Comparison of ENCODE assay signal across 8 cellular contexts in genomic region chr1:65067491-65068201, GRCh38.
DNase-seq lines count a peak whose midpoint lies in the region; ATAC-seq and TF ChIP-seq lines count a peak whose summit lies in the region.

No MANE protein-coding gene starts in this region.

- no peak overlapping the region for H2BK5ac ChIP-seq in mesenchymal stem cell (ENCODE audit: low read depth, low read length, poor library complexity, severe bottlenecking)

- peaks cover 2% of the 10 kb centered on the region for H3K79me1 ChIP-seq in mesenchymal stem cell (replicated peaks; ENCODE audit: low read length, poor library complexity, severe bottlenecking)

- no peak overlapping the region for H2AK5ac ChIP-seq in mesenchymal stem cell (ENCODE audit: low read length, severe bottlenecking)

- H3K23ac ChIP-seq in mesenchymal stem cell (ENCODE audit: low read length in 2 of 2) = peak overlapping the region in 1 of 2 experiments; percentile 37

- H2BK12ac ChIP-seq in mesenchymal stem cell (ENCODE audit: low read length in 2 of 2) = peak overlapping the region in 1 of 2 experiments; percentile 34

- H2BK15ac ChIP-seq in mesenchymal stem cell (ENCODE audit: low read depth, poor library complexity, severe bottlenecking) = no peak overlapping the region

- TF ChIP-seq CTCF in AG04449 (IDR thresholded peaks at IDR 0.05; ENCODE audit: insufficient read depth, low read length, missing control alignments) = no peak

- ATAC-seq in GM18907 (IDR thresholded peaks at IDR 0.05; ENCODE audit: unreplicated experiment) = peak; percentile 43

- no peaks in the 10 kb centered on the region for H3K9me3 ChIP-seq in mesenchymal stem cell (ENCODE audit: control insufficient read depth, low read length)

- peak overlapping the region; percentile 75 to 80 for H3K4ac ChIP-seq in mesenchymal stem cell (ENCODE audit: low read depth in 1 of 2, low read length in 2 of 2)

- peak overlapping the region; percentile 69 for H3K4me2 ChIP-seq in mesenchymal stem cell (ENCODE audit: low read length, poor library complexity, severe bottlenecking)

- H3K27me3 ChIP-seq in mesenchymal stem cell (ENCODE audit: control insufficient read depth in 1 of 2, insufficient read depth in 1 of 2, low read length in 2 of 2) = no peaks in the 10 kb centered on the region

- peak overlapping the region; percentile 100 for H3K9ac ChIP-seq in mesenchymal stem cell (ENCODE audit: low read length)

- POLR2A ChIA-PET in AG04449 (lab: Yijun Ruan, JAX) = no interaction called here

- peak overlapping the region; percentile 88 for H4K8ac ChIP-seq in mesenchymal stem cell (ENCODE audit: low read length)

- H2AFZ ChIP-seq in mesenchymal stem cell (ENCODE audit: low read depth, low read length) = peak overlapping the region; percentile 48

- CTCF ChIA-PET in AG04449 (lab: Yijun Ruan, JAX) = interaction anchor here (0.9 kb wide), 1 partner anchor 142 kb away, joined by 4 read pairs; no protein-coding TSS in a partner anchor

- H4K91ac ChIP-seq in mesenchymal stem cell (ENCODE audit: low read length) = peak overlapping the region; percentile 95

- no peaks in the 10 kb centered on the region for H3K36me3 ChIP-seq in mesenchymal stem cell (ENCODE audit: control insufficient read depth in 1 of 2, insufficient read depth in 2 of 2, low read depth in 1 of 2, low read length in 2 of 2)

- H3K4me3 ChIP-seq in AG04449 (ENCODE audit: low read depth, low read length) (peak overlapping the region; percentile 68), mesenchymal stem cell (ENCODE audit: insufficient read depth in 1 of 2, low read depth in 1 of 2, low read length in 2 of 2) (peak overlapping the region; percentile 89 to 91)

- H2BK120ac ChIP-seq in mesenchymal stem cell (ENCODE audit: low read depth, low read length) = peak overlapping the region; percentile 92

- peak overlapping the region; percentile 86 for H3K14ac ChIP-seq in mesenchymal stem cell (ENCODE audit: low read length in 2 of 2)

- peaks cover 11% of the 10 kb centered on the region for H3K4me1 ChIP-seq in mesenchymal stem cell (ENCODE audit: control insufficient read depth, insufficient read depth, low read depth, low read length)

- peak overlapping the region; percentile 87 to 92 for H3K18ac ChIP-seq in mesenchymal stem cell (ENCODE audit: low read depth in 1 of 2, low read length in 2 of 2)

- under 1% methylated on average over 51 of the region's 61 CpGs for WGBS in mesenchymal stem cell

- no peak overlapping the region for H3K27ac ChIP-seq in mesenchymal stem cell (ENCODE audit: low read length, poor library complexity, severe bottlenecking)

- no peak for DNase-seq in AG04449 (ENCODE audit: low read depth, low spot score)
- peak; percentile 19 for DNase-seq in HPDE6-E6E7 (ENCODE audit: extremely low spot score)
- DNase-seq in NOMO-1 treated with DMSO at 0.1 percent for 48 hours (lab: John Stamatoyannopoulos, UW; ENCODE audit: unreplicated experiment) = peak; percentile 53
- DNase-seq in activated T-cell treated with anti-CD3 and anti-CD28 coated beads for 1 hour (ENCODE audit: low read depth) = peak; percentile 30
- peak; percentile 84 for DNase-seq in epidermal melanocyte (ENCODE audit: insufficient read length, low spot score)
- DNase-seq in mesenchymal stem cell = peak; percentile 89
- peak; percentile 20 for DNase-seq in stimulated activated CD8-positive, alpha-beta memory T cell treated with anti-CD3 and anti-CD28 coated beads, Interleukin-15, amount 100 ng/mL, for 24 hours (ENCODE audit: low read depth)
